1 cellular context compared by ENCODE assay signal in the genomic region with DNA sequence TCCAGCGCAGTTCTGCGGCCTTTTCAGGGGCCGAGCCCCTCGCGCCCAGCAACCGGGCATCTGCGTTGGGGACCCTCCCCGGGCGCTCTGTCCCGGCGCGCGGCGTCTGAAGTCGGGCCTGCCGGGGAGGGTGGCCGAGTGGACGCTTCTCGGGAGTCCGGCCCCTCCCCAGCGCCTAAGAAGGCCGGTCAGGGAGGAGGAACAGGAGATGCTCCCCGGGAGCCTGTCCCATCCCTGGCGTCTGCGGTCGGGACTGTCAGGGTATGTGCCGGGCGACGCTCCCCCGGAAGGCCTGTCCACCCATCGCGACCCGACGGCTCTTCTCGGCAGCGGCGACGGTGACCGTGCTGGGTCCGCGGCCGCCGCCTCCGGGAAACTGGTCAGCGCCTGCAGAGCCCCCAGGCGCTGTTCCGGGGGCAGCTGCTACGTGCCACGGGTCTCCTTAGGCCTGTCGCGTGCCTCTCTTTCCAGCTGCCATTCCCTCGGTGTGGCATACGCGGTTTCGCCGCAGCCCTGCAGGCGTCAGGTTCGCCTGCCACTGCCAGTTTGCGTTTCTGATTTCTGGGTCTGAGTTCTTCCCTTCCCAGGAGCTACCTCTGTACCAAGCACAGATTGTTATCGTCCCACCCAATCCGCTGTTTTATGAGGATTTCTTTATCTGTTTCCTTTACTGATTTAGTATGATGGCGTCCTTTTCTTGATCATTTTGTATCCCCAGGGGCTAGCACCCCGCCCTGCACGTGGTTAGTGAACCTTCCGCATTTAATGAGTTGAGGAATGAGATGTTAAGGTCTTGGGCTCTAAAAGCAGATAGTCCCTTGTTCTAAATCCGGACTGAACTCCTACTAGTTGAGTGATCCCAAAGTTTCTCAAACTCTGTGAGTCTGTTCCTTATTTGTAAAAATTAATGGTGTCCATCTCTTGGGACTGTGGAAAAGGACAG.
TF ChIP-seq lines count a peak whose summit lies in the region.

No MANE protein-coding gene starts in this region.

TF ChIP-seq in HepG2, 621 proteins besides CTCF, POLR2A, EP300 and RAD21 (continued from another document and continues in another):
- TF ChIP-seq, protein P1, sequence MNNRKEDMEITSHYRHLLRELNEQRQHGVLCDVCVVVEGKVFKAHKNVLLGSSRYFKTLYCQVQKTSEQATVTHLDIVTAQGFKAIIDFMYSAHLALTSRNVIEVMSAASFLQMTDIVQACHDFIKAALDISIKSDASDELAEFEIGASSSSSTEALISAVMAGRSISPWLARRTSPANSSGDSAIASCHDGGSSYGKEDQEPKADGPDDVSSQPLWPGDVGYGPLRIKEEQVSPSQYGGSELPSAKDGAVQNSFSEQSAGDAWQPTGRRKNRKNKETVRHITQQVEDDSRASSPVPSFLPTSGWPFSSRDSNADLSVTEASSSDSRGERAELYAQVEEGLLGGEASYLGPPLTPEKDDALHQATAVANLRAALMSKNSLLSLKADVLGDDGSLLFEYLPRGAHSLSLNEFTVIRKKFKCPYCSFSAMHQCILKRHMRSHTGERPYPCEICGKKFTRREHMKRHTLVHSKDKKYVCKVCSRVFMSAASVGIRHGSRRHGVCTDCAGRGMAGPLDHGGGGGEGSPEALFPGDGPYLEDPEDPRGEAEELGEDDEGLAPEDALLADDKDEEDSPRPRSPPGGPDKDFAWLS (CRISPR knock-in tag; IDR thresholded peaks at IDR 0.05; ENCODE audit: borderline replicate concordance): no peak
- peak; percentile 43; the same call in 1 of the 2 replicates for TF ChIP-seq POLR2G (IDR thresholded peaks at IDR 0.05; ENCODE audit: low read depth, low read length)
- peak; percentile 38; the same call in 1 of the 2 replicates for TF ChIP-seq TGIF2 (CRISPR knock-in tag; IDR thresholded peaks at IDR 0.05)
- TF ChIP-seq MBNL3 (CRISPR knock-in tag; conservative IDR thresholded peaks at IDR 0.05): no peak
- TF ChIP-seq MIXL1 (CRISPR knock-in tag; IDR thresholded peaks at IDR 0.05): no peak
- TF ChIP-seq, protein P2, sequence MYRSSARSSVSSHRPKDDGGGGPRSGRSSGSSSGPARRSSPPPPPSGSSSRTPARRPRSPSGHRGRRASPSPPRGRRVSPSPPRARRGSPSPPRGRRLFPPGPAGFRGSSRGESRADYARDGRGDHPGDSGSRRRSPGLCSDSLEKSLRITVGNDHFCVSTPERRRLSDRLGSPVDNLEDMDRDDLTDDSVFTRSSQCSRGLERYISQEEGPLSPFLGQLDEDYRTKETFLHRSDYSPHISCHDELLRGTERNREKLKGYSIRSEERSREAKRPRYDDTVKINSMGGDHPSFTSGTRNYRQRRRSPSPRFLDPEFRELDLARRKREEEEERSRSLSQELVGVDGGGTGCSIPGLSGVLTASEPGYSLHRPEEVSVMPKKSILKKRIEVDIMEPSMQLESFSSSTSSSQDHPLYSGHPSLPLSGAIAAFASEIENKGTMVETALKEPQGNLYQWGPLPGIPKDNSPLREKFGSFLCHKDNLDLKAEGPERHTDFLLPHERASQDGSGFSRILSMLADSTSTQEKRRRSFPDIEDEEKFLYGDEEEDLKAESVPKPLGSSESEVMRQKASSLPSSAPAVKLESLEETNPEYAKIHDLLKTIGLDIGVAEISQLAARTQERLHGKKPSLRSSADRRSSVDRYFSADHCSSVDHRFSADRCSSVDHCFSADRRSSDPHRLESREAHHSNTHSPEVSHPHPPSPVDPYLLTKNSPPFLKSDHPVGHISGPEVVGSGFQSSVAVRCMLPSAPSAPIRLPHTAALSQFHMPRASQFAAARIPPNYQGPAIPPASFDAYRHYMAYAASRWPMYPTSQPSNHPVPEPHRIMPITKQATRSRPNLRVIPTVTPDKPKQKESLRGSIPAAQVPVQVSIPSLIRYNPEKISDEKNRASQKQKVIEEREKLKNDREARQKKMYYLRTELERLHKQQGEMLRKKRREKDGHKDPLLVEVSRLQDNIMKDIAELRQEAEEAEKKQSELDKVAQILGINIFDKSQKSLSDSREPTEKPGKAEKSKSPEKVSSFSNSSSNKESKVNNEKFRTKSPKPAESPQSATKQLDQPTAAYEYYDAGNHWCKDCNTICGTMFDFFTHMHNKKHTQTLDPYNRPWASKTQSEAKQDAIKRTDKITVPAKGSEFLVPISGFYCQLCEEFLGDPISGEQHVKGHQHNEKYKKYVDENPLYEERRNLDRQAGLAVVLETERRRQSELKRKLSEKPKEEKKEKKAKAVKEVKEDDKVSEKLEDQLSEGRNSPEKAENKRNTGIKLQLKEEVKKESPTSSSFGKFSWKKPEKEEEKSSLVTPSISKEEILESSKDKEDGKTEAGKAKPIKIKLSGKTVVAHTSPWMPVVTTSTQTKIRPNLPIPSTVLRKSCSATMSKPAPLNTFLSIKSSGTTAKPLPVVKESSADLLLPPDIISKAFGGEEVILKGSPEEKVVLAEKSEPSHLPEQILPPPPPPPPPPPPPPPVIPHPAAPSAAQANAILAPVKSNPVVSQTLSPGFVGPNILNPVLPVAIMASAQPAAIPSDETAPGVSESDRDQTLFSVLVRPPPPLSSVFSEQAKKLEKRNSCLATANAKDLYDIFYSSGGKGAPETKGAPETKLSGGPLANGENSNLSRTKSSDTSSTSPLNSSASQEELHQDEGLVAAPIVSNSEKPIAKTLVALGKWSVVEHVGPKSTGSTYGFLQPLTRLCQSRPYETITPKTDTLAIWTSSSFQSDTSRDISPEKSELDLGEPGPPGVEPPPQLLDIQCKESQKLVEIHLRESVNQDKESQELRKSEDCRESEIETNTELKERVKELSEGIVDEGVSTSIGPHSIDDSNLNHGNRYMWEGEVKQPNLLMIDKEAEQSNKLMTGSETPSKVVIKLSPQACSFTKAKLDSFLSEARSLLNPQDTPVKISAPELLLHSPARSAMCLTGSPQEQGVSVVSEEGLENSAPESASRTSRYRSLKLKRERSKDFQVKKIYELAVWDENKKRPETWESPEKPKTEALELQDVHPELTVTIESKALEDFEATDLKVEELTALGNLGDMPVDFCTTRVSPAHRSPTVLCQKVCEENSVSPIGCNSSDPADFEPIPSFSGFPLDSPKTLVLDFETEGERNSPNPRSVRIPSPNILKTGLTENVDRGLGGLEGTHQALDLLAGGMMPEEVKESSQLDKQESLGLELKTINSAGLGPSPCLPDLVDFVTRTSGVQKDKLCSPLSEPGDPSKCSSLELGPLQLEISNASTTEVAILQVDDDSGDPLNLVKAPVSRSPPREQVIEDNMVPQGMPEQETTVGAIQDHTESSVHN (CRISPR knock-in tag; IDR thresholded peaks at IDR 0.05): no peak
- TF ChIP-seq, protein P3, sequence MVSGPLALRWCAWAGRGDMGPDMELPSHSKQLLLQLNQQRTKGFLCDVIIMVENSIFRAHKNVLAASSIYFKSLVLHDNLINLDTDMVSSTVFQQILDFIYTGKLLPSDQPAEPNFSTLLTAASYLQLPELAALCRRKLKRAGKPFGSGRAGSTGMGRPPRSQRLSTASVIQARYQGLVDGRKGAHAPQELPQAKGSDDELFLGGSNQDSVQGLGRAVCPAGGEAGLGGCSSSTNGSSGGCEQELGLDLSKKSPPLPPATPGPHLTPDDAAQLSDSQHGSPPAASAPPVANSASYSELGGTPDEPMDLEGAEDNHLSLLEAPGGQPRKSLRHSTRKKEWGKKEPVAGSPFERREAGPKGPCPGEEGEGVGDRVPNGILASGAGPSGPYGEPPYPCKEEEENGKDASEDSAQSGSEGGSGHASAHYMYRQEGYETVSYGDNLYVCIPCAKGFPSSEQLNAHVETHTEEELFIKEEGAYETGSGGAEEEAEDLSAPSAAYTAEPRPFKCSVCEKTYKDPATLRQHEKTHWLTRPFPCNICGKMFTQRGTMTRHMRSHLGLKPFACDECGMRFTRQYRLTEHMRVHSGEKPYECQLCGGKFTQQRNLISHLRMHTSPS (CRISPR knock-in tag; IDR thresholded peaks at IDR 0.05; ENCODE audit: low read depth): 0 out of 2 replicates have a peak, but pooled peaks have one; percentile 39
- no peak for TF ChIP-seq SOX13 (IDR thresholded peaks at IDR 0.05)
- TF ChIP-seq SOX13 (CRISPR knock-in tag; conservative IDR thresholded peaks at IDR 0.05 in 1 of 2, IDR thresholded peaks at IDR 0.05 in 1 of 2): no peak
- no peak for TF ChIP-seq HOXD1 (CRISPR knock-in tag; IDR thresholded peaks at IDR 0.05)
- no peak for TF ChIP-seq CREM (IDR thresholded peaks at IDR 0.05)
- no peak for TF ChIP-seq CREM (CRISPR knock-in tag; IDR thresholded peaks at IDR 0.05)
- no peak for TF ChIP-seq ZNF616 (CRISPR knock-in tag; IDR thresholded peaks at IDR 0.05; ENCODE audit: low read depth)
- TF ChIP-seq ATAD3A (CRISPR knock-in tag; IDR thresholded peaks at IDR 0.05): no peak
- no peak for TF ChIP-seq SP4 (CRISPR knock-in tag; IDR thresholded peaks at IDR 0.05)
- TF ChIP-seq ZNF331 (CRISPR knock-in tag; IDR thresholded peaks at IDR 0.05): no peak; the same call in none of the 2 replicates
- TF ChIP-seq CBX5 (CRISPR knock-in tag; IDR thresholded peaks at IDR 0.05; ENCODE audit: borderline replicate concordance): 0 out of 2 replicates have a peak, but pooled peaks have one; percentile 28
- TF ChIP-seq, protein P4, sequence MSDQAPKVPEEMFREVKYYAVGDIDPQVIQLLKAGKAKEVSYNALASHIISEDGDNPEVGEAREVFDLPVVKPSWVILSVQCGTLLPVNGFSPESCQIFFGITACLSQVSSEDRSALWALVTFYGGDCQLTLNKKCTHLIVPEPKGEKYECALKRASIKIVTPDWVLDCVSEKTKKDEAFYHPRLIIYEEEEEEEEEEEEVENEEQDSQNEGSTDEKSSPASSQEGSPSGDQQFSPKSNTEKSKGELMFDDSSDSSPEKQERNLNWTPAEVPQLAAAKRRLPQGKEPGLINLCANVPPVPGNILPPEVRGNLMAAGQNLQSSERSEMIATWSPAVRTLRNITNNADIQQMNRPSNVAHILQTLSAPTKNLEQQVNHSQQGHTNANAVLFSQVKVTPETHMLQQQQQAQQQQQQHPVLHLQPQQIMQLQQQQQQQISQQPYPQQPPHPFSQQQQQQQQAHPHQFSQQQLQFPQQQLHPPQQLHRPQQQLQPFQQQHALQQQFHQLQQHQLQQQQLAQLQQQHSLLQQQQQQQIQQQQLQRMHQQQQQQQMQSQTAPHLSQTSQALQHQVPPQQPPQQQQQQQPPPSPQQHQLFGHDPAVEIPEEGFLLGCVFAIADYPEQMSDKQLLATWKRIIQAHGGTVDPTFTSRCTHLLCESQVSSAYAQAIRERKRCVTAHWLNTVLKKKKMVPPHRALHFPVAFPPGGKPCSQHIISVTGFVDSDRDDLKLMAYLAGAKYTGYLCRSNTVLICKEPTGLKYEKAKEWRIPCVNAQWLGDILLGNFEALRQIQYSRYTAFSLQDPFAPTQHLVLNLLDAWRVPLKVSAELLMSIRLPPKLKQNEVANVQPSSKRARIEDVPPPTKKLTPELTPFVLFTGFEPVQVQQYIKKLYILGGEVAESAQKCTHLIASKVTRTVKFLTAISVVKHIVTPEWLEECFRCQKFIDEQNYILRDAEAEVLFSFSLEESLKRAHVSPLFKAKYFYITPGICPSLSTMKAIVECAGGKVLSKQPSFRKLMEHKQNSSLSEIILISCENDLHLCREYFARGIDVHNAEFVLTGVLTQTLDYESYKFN (CRISPR knock-in tag; conservative IDR thresholded peaks at IDR 0.05): no peak
- no peak for TF ChIP-seq PAF1 (CRISPR knock-in tag; IDR thresholded peaks at IDR 0.05)
- TF ChIP-seq ELF3 (CRISPR knock-in tag; IDR thresholded peaks at IDR 0.05): 0 out of 2 replicates have a peak, but pooled peaks have one; percentile 13
- TF ChIP-seq DNMT3B (CRISPR knock-in tag; conservative IDR thresholded peaks at IDR 0.05): no peak
- TF ChIP-seq, protein P5, sequence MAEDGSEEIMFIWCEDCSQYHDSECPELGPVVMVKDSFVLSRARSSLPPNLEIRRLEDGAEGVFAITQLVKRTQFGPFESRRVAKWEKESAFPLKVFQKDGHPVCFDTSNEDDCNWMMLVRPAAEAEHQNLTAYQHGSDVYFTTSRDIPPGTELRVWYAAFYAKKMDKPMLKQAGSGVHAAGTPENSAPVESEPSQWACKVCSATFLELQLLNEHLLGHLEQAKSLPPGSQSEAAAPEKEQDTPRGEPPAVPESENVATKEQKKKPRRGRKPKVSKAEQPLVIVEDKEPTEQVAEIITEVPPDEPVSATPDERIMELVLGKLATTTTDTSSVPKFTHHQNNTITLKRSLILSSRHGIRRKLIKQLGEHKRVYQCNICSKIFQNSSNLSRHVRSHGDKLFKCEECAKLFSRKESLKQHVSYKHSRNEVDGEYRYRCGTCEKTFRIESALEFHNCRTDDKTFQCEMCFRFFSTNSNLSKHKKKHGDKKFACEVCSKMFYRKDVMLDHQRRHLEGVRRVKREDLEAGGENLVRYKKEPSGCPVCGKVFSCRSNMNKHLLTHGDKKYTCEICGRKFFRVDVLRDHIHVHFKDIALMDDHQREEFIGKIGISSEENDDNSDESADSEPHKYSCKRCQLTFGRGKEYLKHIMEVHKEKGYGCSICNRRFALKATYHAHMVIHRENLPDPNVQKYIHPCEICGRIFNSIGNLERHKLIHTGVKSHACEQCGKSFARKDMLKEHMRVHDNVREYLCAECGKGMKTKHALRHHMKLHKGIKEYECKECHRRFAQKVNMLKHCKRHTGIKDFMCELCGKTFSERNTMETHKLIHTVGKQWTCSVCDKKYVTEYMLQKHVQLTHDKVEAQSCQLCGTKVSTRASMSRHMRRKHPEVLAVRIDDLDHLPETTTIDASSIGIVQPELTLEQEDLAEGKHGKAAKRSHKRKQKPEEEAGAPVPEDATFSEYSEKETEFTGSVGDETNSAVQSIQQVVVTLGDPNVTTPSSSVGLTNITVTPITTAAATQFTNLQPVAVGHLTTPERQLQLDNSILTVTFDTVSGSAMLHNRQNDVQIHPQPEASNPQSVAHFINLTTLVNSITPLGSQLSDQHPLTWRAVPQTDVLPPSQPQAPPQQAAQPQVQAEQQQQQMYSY (CRISPR knock-in tag; IDR thresholded peaks at IDR 0.05): no peak
- 0 out of 2 replicates have a peak, but pooled peaks have one; percentile 36 for TF ChIP-seq SNAPC2 (CRISPR knock-in tag; IDR thresholded peaks at IDR 0.05)
- TF ChIP-seq ZNF501 (CRISPR knock-in tag; IDR thresholded peaks at IDR 0.05): peak; percentile 81; the same call in 1 of the 2 replicates
- 0 out of 2 replicates have a peak, but pooled peaks have one; percentile 57 for TF ChIP-seq ZNF224 (CRISPR knock-in tag; IDR thresholded peaks at IDR 0.05)
- TF ChIP-seq ZNF792 (CRISPR knock-in tag; IDR thresholded peaks at IDR 0.05): 0 out of 2 replicates have a peak, but pooled peaks have one; percentile 16
- TF ChIP-seq ZSCAN12 (CRISPR knock-in tag; IDR thresholded peaks at IDR 0.05): no peak
- TF ChIP-seq, protein P6, sequence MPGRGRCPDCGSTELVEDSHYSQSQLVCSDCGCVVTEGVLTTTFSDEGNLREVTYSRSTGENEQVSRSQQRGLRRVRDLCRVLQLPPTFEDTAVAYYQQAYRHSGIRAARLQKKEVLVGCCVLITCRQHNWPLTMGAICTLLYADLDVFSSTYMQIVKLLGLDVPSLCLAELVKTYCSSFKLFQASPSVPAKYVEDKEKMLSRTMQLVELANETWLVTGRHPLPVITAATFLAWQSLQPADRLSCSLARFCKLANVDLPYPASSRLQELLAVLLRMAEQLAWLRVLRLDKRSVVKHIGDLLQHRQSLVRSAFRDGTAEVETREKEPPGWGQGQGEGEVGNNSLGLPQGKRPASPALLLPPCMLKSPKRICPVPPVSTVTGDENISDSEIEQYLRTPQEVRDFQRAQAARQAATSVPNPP (CRISPR knock-in tag; IDR thresholded peaks at IDR 0.05): 0 out of 2 replicates have a peak, but pooled peaks have one; percentile 26
